Comparison of ENCODE assay signal across 1 cellular context in the genomic region with DNA sequence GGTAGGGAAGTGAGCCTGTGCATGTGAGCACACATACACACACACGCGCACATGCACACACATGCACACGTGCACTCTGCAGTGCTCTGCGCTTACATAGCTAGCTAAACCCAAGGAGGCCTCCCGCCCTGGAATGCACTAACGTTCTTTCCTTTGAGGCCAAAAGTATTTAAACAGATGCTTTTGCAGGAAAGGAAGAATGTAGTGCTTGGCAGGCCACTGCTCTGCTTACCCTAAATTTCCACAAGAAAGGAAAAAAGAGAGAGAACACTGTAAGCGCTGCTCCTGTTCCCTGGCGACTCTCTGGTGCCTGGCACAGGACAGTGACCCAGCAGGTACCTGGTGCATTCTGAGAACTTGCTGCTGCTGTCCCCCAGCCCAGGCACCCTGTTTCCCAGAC.
TF ChIP-seq lines count a peak whose summit lies in the region.

No MANE protein-coding gene starts in this region.

TF ChIP-seq in WTC11, 78 proteins besides CTCF, POLR2A, EP300 and RAD21 (continued from another document):
- TF ChIP-seq, protein P1, sequence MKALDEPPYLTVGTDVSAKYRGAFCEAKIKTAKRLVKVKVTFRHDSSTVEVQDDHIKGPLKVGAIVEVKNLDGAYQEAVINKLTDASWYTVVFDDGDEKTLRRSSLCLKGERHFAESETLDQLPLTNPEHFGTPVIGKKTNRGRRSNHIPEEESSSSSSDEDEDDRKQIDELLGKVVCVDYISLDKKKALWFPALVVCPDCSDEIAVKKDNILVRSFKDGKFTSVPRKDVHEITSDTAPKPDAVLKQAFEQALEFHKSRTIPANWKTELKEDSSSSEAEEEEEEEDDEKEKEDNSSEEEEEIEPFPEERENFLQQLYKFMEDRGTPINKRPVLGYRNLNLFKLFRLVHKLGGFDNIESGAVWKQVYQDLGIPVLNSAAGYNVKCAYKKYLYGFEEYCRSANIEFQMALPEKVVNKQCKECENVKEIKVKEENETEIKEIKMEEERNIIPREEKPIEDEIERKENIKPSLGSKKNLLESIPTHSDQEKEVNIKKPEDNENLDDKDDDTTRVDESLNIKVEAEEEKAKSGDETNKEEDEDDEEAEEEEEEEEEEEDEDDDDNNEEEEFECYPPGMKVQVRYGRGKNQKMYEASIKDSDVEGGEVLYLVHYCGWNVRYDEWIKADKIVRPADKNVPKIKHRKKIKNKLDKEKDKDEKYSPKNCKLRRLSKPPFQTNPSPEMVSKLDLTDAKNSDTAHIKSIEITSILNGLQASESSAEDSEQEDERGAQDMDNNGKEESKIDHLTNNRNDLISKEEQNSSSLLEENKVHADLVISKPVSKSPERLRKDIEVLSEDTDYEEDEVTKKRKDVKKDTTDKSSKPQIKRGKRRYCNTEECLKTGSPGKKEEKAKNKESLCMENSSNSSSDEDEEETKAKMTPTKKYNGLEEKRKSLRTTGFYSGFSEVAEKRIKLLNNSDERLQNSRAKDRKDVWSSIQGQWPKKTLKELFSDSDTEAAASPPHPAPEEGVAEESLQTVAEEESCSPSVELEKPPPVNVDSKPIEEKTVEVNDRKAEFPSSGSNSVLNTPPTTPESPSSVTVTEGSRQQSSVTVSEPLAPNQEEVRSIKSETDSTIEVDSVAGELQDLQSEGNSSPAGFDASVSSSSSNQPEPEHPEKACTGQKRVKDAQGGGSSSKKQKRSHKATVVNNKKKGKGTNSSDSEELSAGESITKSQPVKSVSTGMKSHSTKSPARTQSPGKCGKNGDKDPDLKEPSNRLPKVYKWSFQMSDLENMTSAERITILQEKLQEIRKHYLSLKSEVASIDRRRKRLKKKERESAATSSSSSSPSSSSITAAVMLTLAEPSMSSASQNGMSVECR (CRISPR knock-in tag; IDR thresholded peaks at IDR 0.05; ENCODE audit: borderline replicate concordance): no peak
- no peak for TF ChIP-seq OVOL2 (CRISPR knock-in tag; IDR thresholded peaks at IDR 0.05; ENCODE audit: borderline replicate concordance)
- TF ChIP-seq ATF1 (CRISPR knock-in tag; IDR thresholded peaks at IDR 0.05): no peak
- TF ChIP-seq SP1 (CRISPR knock-in tag; conservative IDR thresholded peaks at IDR 0.05): no peak
- TF ChIP-seq MYBL2 (CRISPR knock-in tag; IDR thresholded peaks at IDR 0.05): no peak
- no peak for TF ChIP-seq ZNF232 (CRISPR knock-in tag; IDR thresholded peaks at IDR 0.05)
- TF ChIP-seq, protein P2, sequence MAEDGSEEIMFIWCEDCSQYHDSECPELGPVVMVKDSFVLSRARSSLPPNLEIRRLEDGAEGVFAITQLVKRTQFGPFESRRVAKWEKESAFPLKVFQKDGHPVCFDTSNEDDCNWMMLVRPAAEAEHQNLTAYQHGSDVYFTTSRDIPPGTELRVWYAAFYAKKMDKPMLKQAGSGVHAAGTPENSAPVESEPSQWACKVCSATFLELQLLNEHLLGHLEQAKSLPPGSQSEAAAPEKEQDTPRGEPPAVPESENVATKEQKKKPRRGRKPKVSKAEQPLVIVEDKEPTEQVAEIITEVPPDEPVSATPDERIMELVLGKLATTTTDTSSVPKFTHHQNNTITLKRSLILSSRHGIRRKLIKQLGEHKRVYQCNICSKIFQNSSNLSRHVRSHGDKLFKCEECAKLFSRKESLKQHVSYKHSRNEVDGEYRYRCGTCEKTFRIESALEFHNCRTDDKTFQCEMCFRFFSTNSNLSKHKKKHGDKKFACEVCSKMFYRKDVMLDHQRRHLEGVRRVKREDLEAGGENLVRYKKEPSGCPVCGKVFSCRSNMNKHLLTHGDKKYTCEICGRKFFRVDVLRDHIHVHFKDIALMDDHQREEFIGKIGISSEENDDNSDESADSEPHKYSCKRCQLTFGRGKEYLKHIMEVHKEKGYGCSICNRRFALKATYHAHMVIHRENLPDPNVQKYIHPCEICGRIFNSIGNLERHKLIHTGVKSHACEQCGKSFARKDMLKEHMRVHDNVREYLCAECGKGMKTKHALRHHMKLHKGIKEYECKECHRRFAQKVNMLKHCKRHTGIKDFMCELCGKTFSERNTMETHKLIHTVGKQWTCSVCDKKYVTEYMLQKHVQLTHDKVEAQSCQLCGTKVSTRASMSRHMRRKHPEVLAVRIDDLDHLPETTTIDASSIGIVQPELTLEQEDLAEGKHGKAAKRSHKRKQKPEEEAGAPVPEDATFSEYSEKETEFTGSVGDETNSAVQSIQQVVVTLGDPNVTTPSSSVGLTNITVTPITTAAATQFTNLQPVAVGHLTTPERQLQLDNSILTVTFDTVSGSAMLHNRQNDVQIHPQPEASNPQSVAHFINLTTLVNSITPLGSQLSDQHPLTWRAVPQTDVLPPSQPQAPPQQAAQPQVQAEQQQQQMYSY (CRISPR knock-in tag; IDR thresholded peaks at IDR 0.05): no peak
- TF ChIP-seq TEAD1 (CRISPR knock-in tag; IDR thresholded peaks at IDR 0.05): no peak
- TF ChIP-seq RORB (CRISPR knock-in tag; IDR thresholded peaks at IDR 0.05): no peak
- TF ChIP-seq, protein P3, sequence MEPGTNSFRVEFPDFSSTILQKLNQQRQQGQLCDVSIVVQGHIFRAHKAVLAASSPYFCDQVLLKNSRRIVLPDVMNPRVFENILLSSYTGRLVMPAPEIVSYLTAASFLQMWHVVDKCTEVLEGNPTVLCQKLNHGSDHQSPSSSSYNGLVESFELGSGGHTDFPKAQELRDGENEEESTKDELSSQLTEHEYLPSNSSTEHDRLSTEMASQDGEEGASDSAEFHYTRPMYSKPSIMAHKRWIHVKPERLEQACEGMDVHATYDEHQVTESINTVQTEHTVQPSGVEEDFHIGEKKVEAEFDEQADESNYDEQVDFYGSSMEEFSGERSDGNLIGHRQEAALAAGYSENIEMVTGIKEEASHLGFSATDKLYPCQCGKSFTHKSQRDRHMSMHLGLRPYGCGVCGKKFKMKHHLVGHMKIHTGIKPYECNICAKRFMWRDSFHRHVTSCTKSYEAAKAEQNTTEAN (CRISPR knock-in tag; IDR thresholded peaks at IDR 0.05): no peak
- no peak for TF ChIP-seq NFYB (CRISPR knock-in tag; conservative IDR thresholded peaks at IDR 0.05; ENCODE audit: low read depth)
- TF ChIP-seq FOXK1 (CRISPR knock-in tag; IDR thresholded peaks at IDR 0.05): no peak
- no peak for TF ChIP-seq FOXP4 (CRISPR knock-in tag; IDR thresholded peaks at IDR 0.05)
